Comparison of ENCODE assay signal across 11 cellular contexts in genomic region chr7:70456729-70457128, GRCh38.
DNase-seq lines count a peak whose midpoint lies in the region; ATAC-seq and TF ChIP-seq lines count a peak whose summit lies in the region.
"Had no signal": no experiment of that assay in that cellular context is flagged by ENCODE, and none has a peak within 500 bp of the region (broad histone marks: within the 10 kb centered on the region; RNA-seq: fewer than 3 reads in every experiment).

No MANE protein-coding gene starts in this region.

- peak overlapping the region; percentile 30 for H3K27ac Mint-ChIP-seq in activated naive CD8-positive, alpha-beta T cell treated with anti-CD3 and anti-CD28 coated beads, Interleukin-2, amount 10 ng/mL, durations not matched to agents 7 days and 5 days
- H3K27ac Mint-ChIP-seq in activated naive CD8-positive, alpha-beta T cell treated with anti-CD3 and anti-CD28 coated beads for 36 hours, result no peak overlapping the region
- H3K27ac Mint-ChIP-seq: T-helper 2 cell treated with Interferon-gamma antibody and Interleukin-4, amounts not matched to agents 5 μg/mL and 100 μg/mL, for 36 hours had no signal

- no peak for TF ChIP-seq CTCF in OCI-LY7 (conservative IDR thresholded peaks at IDR 0.05; ENCODE audit: low read length)
- no peak for TF ChIP-seq CTCF in thyroid gland (IDR thresholded peaks at IDR 0.05)

- H3K4me3 Mint-ChIP-seq in activated naive CD8-positive, alpha-beta T cell treated with anti-CD3 and anti-CD28 coated beads, Interleukin-2, amount 10 ng/mL, durations not matched to agents 7 days and 5 days, result no peak overlapping the region
- no peak overlapping the region for H3K4me3 Mint-ChIP-seq in activated naive CD8-positive, alpha-beta T cell treated with anti-CD3 and anti-CD28 coated beads for 36 hours
- H3K4me3 Mint-ChIP-seq: T-helper 2 cell treated with Interferon-gamma antibody and Interleukin-4, amounts not matched to agents 5 μg/mL and 100 μg/mL, for 36 hours had no signal

- no peaks in the 10 kb centered on the region for H3K9me2 ChIP-seq in OCI-LY7 (ENCODE audit: insufficient read depth, low read length)

- CTCF ChIA-PET in OCI-LY7 (lab: Charles Lee; ENCODE audit: unreplicated experiment), result no interaction called here

- peak overlapping the region; percentile 70 for H3K4me2 ChIP-seq in OCI-LY7 (ENCODE audit: low read length)

- peaks cover 1% of the 10 kb centered on the region for H3K27me3 Mint-ChIP-seq in activated naive CD8-positive, alpha-beta T cell treated with anti-CD3 and anti-CD28 coated beads, Interleukin-2, amount 10 ng/mL, durations not matched to agents 7 days and 5 days
- H3K27me3 Mint-ChIP-seq in activated naive CD8-positive, alpha-beta T cell treated with anti-CD3 and anti-CD28 coated beads for 36 hours, result no peaks in the 10 kb centered on the region

- H3K36me3 ChIP-seq in OCI-LY7 (ENCODE audit: insufficient read depth, low read length) (no peaks in the 10 kb centered on the region), thyroid gland (no peaks in the 10 kb centered on the region)

- no peaks in the 10 kb centered on the region for H3K27me3 ChIP-seq in thyroid gland

- H2AFZ ChIP-seq in OCI-LY7 (ENCODE audit: low read length), result peak overlapping the region; percentile 90; the same call in 1 of the 2 replicates

- DNase-seq in activated naive CD8-positive, alpha-beta T cell treated with anti-CD3 and anti-CD28 coated beads, Interleukin-2, amount 10 ng/mL, durations not matched to agents 7 days and 5 days, result peak; percentile 33
- DNase-seq in activated naive CD8-positive, alpha-beta T cell treated with anti-CD3 and anti-CD28 coated beads for 36 hours, result no peak
- DNase-seq in OCI-LY7 (ENCODE audit: low spot score) (peak; percentile 96), thyroid gland (peak; percentile 35 to 57), mesenteric fat pad (ENCODE audit: low spot score) (no peak), middle frontal gyrus (ENCODE audit: extremely low spot score, low spot score) (no peak)
- DNase-seq: activated T-cell treated with anti-CD3 and anti-CD28 coated beads for 4 hours, NCI-H1105 treated with DMSO at 0.1 percent for 48 hours had no signal

- H3K4me1 ChIP-seq in OCI-LY7 (ENCODE audit: insufficient read depth, low read length, poor library complexity, severe bottlenecking) (peaks cover 54% of the 10 kb centered on the region), thyroid gland (peaks cover 32 to 43% of the 10 kb centered on the region in 2 donors)

- no peaks in the 10 kb centered on the region for H4K20me1 ChIP-seq in OCI-LY7 (ENCODE audit: insufficient read depth, low read length)

- POLR2A ChIA-PET in activated naive CD8-positive, alpha-beta T cell treated with anti-CD3 and anti-CD28 coated beads, Interleukin-2, amount 10 ng/mL, durations not matched to agents 7 days and 5 days (lab: Charles Lee), result no interaction called here
- POLR2A ChIA-PET in OCI-LY7 (lab: Charles Lee), result interaction anchor here (0.6 to 1.9 kb wide), 8 partner anchors 20 to 771 kb away, joined by 3 to 8 read pairs (median 4); no protein-coding TSS in a partner anchor

- peak; percentile 47 for ATAC-seq in activated naive CD8-positive, alpha-beta T cell treated with anti-CD3 and anti-CD28 coated beads, Interleukin-2, amount 10 ng/mL, durations not matched to agents 7 days and 5 days (ENCODE audit: low read depth)
- ATAC-seq in HG02759 (IDR thresholded peaks at IDR 0.05; ENCODE audit: unreplicated experiment), result peak; percentile 68
- ATAC-seq in HG03097 (IDR thresholded peaks at IDR 0.05; ENCODE audit: low FRiP score, unreplicated experiment), result no peak

- peak overlapping the region; percentile 95 for H3K27ac ChIP-seq in OCI-LY7 (ENCODE audit: low read depth, low read length, poor library complexity, severe bottlenecking)
- H3K27ac ChIP-seq in thyroid gland, result peak overlapping the region; percentile 75 to 93 (median 79)

- intact Hi-C loops in OCI-LY7 (cut with micrococcal nuclease; ENCODE audit: unreplicated experiment) (loop anchor here (1.0 to 5.0 kb wide), 5 partner anchors 30 to 351 kb away; no protein-coding TSS in a partner anchor), thyroid gland (cut with DNase I) (no loop called here)

- H3K79me2 ChIP-seq in OCI-LY7 (ENCODE audit: insufficient read depth, low read depth, low read length), result no peaks in the 10 kb centered on the region

- peaks cover 9% of the 10 kb centered on the region for H3K4me1 Mint-ChIP-seq in activated naive CD8-positive, alpha-beta T cell treated with anti-CD3 and anti-CD28 coated beads, Interleukin-2, amount 10 ng/mL, durations not matched to agents 7 days and 5 days
- H3K4me1 Mint-ChIP-seq in activated naive CD8-positive, alpha-beta T cell treated with anti-CD3 and anti-CD28 coated beads for 36 hours, result peaks cover 25% of the 10 kb centered on the region

- H3K4me3 ChIP-seq in OCI-LY7 (ENCODE audit: low read depth, low read length, poor library complexity, severe bottlenecking) (peak overlapping the region; percentile 41), thyroid gland (replicated peaks in 1 of 3) (no peak overlapping the region)

- no peaks in the 10 kb centered on the region for H3K36me3 Mint-ChIP-seq in activated naive CD8-positive, alpha-beta T cell treated with anti-CD3 and anti-CD28 coated beads, Interleukin-2, amount 10 ng/mL, durations not matched to agents 7 days and 5 days
- H3K36me3 Mint-ChIP-seq in activated naive CD8-positive, alpha-beta T cell treated with anti-CD3 and anti-CD28 coated beads for 36 hours, result no peaks in the 10 kb centered on the region

- no peaks in the 10 kb centered on the region for H3K9me3 Mint-ChIP-seq in activated naive CD8-positive, alpha-beta T cell treated with anti-CD3 and anti-CD28 coated beads, Interleukin-2, amount 10 ng/mL, durations not matched to agents 7 days and 5 days
- no peaks in the 10 kb centered on the region for H3K9me3 Mint-ChIP-seq in activated naive CD8-positive, alpha-beta T cell treated with anti-CD3 and anti-CD28 coated beads for 36 hours
- H3K9me3 Mint-ChIP-seq: T-helper 2 cell treated with Interferon-gamma antibody and Interleukin-4, amounts not matched to agents 5 μg/mL and 100 μg/mL, for 36 hours had no signal

- 63 to 73% methylated on average over 4 of the region's 4 CpGs for WGBS in thyroid gland, 2 donors

- H3K9me3 ChIP-seq in OCI-LY7 (ENCODE audit: low read length), result no peaks in the 10 kb centered on the region
- H3K9me3 ChIP-seq in thyroid gland, result no peaks in the 10 kb centered on the region

- BruUV-seq in OCI-LY7 (replicated peaks; lab: Mats Ljungman, UMichigan), result no TSS peak

- TF ChIP-seq POLR2A in thyroid gland (IDR thresholded peaks at IDR 0.05), result no peak

Comparison
In these comparisons a context has a peak if more than half of its experiments do, and no peak if none do; other contexts are left out.
1. DNase-seq: peak in activated naive CD8-positive, alpha-beta T cell treated with anti-CD3 and anti-CD28 coated beads, Interleukin-2, amount 10 ng/mL, durations not matched to agents 7 days and 5 days (single experiment), OCI-LY7 (single experiment) and thyroid gland (2 of 2); none in activated naive CD8-positive, alpha-beta T cell treated with anti-CD3 and anti-CD28 coated beads for 36 hours (single experiment), mesenteric fat pad (single experiment) and middle frontal gyrus (single experiment).